In genomic region chr14:26791117-26791806, GRCh38 we compare ENCODE assay signal across 21 cellular contexts.
"Had no signal": no experiment of that assay in that cellular context is flagged by ENCODE, and none has a peak within 500 bp of the region (broad histone marks: within the 10 kb centered on the region; RNA-seq: fewer than 3 reads in every experiment).

No MANE protein-coding gene starts in this region.

- H3K27me3 Mint-ChIP-seq: naive thymus-derived CD8-positive, alpha-beta T cell; progenitor cell of endocrine pancreas; stimulated activated naive B cell treated with anti-CD40 and anti-IgM and Interleukin-4, amounts not matched to agents 10 μg/mL and 1 μg/mL and 100 μg/mL, for 72 hours; stimulated activated naive CD8-positive, alpha-beta T cell treated with anti-CD3 and anti-CD28 coated beads, Interleukin-15, Interleukin-2, amounts not matched to agents 100 ng/mL and 50 ng/mL, for 24 hours had no signal

- H3K9ac ChIP-seq: parathyroid adenoma had no signal

- DNase-seq: dorsolateral prefrontal cortex; effector CD4-positive, alpha-beta T cell; foreskin keratinocyte; heart right ventricle; hippocampal formation; left ventricle myocardium superior; lower lobe of right lung; naive thymus-derived CD8-positive, alpha-beta T cell; right lobe of liver; small intestine; stimulated activated CD4-positive, alpha-beta T cell treated with anti-CD3 and anti-CD28 coated beads, Interleukin-15, amount 100 ng/mL, for 24 hours; stimulated activated CD4-positive, alpha-beta T cell treated with anti-CD3 and anti-CD28 coated beads, Interleukin-2, amount 100 ng/mL, for 48 hours; stimulated activated naive B cell treated with anti-CD40 and anti-IgM and Interleukin-4, amounts not matched to agents 10 μg/mL and 1 μg/mL and 100 μg/mL, for 72 hours; upper lobe of left lung had no signal

- H3K4me3 Mint-ChIP-seq: naive thymus-derived CD8-positive, alpha-beta T cell; stimulated activated naive B cell treated with anti-CD40 and anti-IgM and Interleukin-4, amounts not matched to agents 10 μg/mL and 1 μg/mL and 100 μg/mL, for 72 hours; stimulated activated naive CD8-positive, alpha-beta T cell treated with anti-CD3 and anti-CD28 coated beads, Interleukin-15, Interleukin-2, amounts not matched to agents 100 ng/mL and 50 ng/mL, for 24 hours had no signal

- H3K36me3 ChIP-seq: esophagus muscularis mucosa, gastroesophageal sphincter, heart right ventricle, lower lobe of right lung, right lobe of liver, thoracic aorta, tibial nerve, upper lobe of left lung had no signal

- ATAC-seq: foreskin keratinocyte; gastroesophageal sphincter; heart right ventricle; left ventricle myocardium superior; lower lobe of right lung; naive thymus-derived CD8-positive, alpha-beta T cell; right lobe of liver; stimulated activated naive B cell treated with anti-CD40 and anti-IgM and Interleukin-4, amounts not matched to agents 10 μg/mL and 1 μg/mL and 100 μg/mL, for 72 hours had no signal

- H3K4me3 ChIP-seq: dorsolateral prefrontal cortex, esophagus muscularis mucosa, gastroesophageal sphincter, heart right ventricle, lower lobe of right lung, right lobe of liver, thoracic aorta, tibial nerve, upper lobe of left lung had no signal

- H3K4me1 ChIP-seq: esophagus muscularis mucosa, foreskin keratinocyte, gastroesophageal sphincter, heart right ventricle, lower lobe of right lung, parathyroid adenoma, right lobe of liver, tibial nerve, upper lobe of left lung had no signal

- H3K4me1 Mint-ChIP-seq: naive thymus-derived CD8-positive, alpha-beta T cell; stimulated activated naive B cell treated with anti-CD40 and anti-IgM and Interleukin-4, amounts not matched to agents 10 μg/mL and 1 μg/mL and 100 μg/mL, for 72 hours had no signal

- H3K36me3 Mint-ChIP-seq: naive thymus-derived CD8-positive, alpha-beta T cell; stimulated activated naive B cell treated with anti-CD40 and anti-IgM and Interleukin-4, amounts not matched to agents 10 μg/mL and 1 μg/mL and 100 μg/mL, for 72 hours had no signal

- H2AFZ ChIP-seq: parathyroid adenoma had no signal

- H3K27me3 ChIP-seq: dorsolateral prefrontal cortex, esophagus muscularis mucosa, gastroesophageal sphincter, heart right ventricle, right lobe of liver, tibial nerve, upper lobe of left lung had no signal

- H3K27ac ChIP-seq: dorsolateral prefrontal cortex, esophagus muscularis mucosa, foreskin keratinocyte, gastroesophageal sphincter, heart right ventricle, lower lobe of right lung, parathyroid adenoma, right lobe of liver, thoracic aorta, tibial nerve, upper lobe of left lung had no signal

- H3K79me2 ChIP-seq: parathyroid adenoma had no signal

- H3K27ac Mint-ChIP-seq: naive thymus-derived CD8-positive, alpha-beta T cell; progenitor cell of endocrine pancreas; stimulated activated naive B cell treated with anti-CD40 and anti-IgM and Interleukin-4, amounts not matched to agents 10 μg/mL and 1 μg/mL and 100 μg/mL, for 72 hours; stimulated activated naive CD8-positive, alpha-beta T cell treated with anti-CD3 and anti-CD28 coated beads, Interleukin-15, Interleukin-2, amounts not matched to agents 100 ng/mL and 50 ng/mL, for 24 hours had no signal

- H3K9me3 ChIP-seq: esophagus muscularis mucosa, gastroesophageal sphincter, heart right ventricle, lower lobe of right lung, right lobe of liver, thoracic aorta, tibial nerve, upper lobe of left lung had no signal
